13 cellular contexts compared by ENCODE assay signal in the genomic region with DNA sequence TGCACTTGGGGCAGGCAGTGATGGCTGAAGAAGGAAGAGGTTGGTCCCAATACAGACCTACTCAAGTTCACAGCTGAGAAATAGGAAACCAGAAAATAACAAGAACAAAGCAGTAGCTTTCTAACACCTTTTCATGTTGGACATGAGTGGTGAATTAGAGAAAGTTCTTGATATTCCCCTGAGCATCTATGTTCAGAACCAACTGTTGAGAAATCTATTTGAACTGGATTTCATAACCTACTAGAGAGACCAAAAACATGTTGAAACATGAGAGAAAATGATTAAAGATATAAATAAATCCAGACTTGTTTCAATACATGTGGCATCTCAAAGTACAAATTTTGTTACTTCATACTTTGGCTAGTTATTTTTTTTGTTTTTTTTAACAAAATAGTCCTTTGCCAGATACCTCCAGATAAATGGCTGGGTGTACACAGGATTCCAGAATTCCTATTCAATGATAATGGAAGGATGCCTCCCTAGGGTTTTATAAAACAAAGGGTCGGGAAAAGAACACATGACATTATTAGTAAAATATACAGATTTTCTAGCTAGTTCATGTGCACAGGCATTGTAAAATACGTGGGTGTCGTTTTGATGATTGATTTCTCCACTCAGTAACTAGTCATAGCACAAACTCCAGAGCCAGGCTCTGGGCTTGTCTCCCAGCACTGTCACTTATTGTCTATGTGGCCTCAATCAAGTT. TPM values are rescaled to one million over a fixed set of nuclear protein-coding genes. Genes with fewer than 3 reads are reported as not detected.
A peak's percentile ranks its signal among the peaks of the same experiment; 100 is the strongest.
DNase-seq lines count a peak whose midpoint lies in the region; ATAC-seq, FAIRE-seq and TF ChIP-seq lines count a peak whose summit lies in the region.
"Had no signal": no experiment of that assay in that cellular context is flagged by ENCODE, and none has a peak within 500 bp of the region (broad histone marks: within the 10 kb centered on the region; RNA-seq: fewer than 3 reads in every experiment).

No MANE protein-coding gene starts in this region.

- TF ChIP-seq RAD21 in liver (IDR thresholded peaks at IDR 0.05): peak in 1 of 2 donors; percentile 18

- H3K4me3 ChIP-seq in bronchial epithelial cell (ENCODE audit: low read depth, low read length) (no peak overlapping the region), liver (ENCODE audit: low read depth in 1 of 3, low read length in 3 of 3) (no peak overlapping the region), vagina (no peak overlapping the region), kidney (ENCODE audit: low read length in 2 of 2) (no peak overlapping the region), A673 (ENCODE audit: low read depth, low read length, poor library complexity, severe bottlenecking) (no peak overlapping the region), mucosa of descending colon (no peak overlapping the region)
- H3K4me3 ChIP-seq: BLaER1, cardiac muscle cell, thoracic aorta had no signal

- no peaks in the 10 kb centered on the region for H3K36me3 ChIP-seq in bronchial epithelial cell (ENCODE audit: control insufficient read depth, insufficient read depth, low read length)
- H3K36me3 ChIP-seq in liver (ENCODE audit: control insufficient read depth in 4 of 4, insufficient read depth in 3 of 4, low read depth in 1 of 4, low read length in 3 of 4): no peaks in the 10 kb centered on the region
- H3K36me3 ChIP-seq in vagina: no peaks in the 10 kb centered on the region
- no peaks in the 10 kb centered on the region for H3K36me3 ChIP-seq in kidney (ENCODE audit: control insufficient read depth in 1 of 2, insufficient read depth in 2 of 2, low read length in 2 of 2)
- no peaks in the 10 kb centered on the region for H3K36me3 ChIP-seq in A673 (ENCODE audit: insufficient read depth, low read length, poor library complexity, severe bottlenecking)
- no peaks in the 10 kb centered on the region for H3K36me3 ChIP-seq in mucosa of descending colon (ENCODE audit: low read depth)
- H3K36me3 ChIP-seq: BLaER1, cardiac muscle cell, thoracic aorta had no signal

- TF ChIP-seq CTCF in bronchial epithelial cell (IDR thresholded peaks at IDR 0.05; ENCODE audit: insufficient read depth, low read length, severe bottlenecking) (no peak), liver (IDR thresholded peaks at IDR 0.05; ENCODE audit: low read depth, low read length, missing input control) (no peak), vagina (IDR thresholded peaks at IDR 0.05) (no peak), kidney (IDR thresholded peaks at IDR 0.05; ENCODE audit: borderline replicate concordance, extremely low read depth, insufficient read depth) (no peak), A673 (conservative IDR thresholded peaks at IDR 0.05; ENCODE audit: low read depth, low read length) (no peak), mucosa of descending colon (IDR thresholded peaks at IDR 0.05) (no peak)

- peak overlapping the region; percentile 91 to 97 for H3K27ac ChIP-seq in liver (ENCODE audit: low read depth in 1 of 2, low read length in 2 of 2)
- peak overlapping the region; percentile 58 for H3K27ac ChIP-seq in vagina
- no peak overlapping the region for H3K27ac ChIP-seq in kidney (ENCODE audit: low read depth in 2 of 2, low read length in 2 of 2)
- no peak overlapping the region for H3K27ac ChIP-seq in A673 (ENCODE audit: low read depth, low read length, poor library complexity, severe bottlenecking)
- H3K27ac ChIP-seq: BLaER1, cardiac muscle cell had no signal

- no peak for ATAC-seq in mucosa of descending colon

- TF ChIP-seq POLR2A in vagina (IDR thresholded peaks at IDR 0.05): no peak

- BruUV-seq in A673 (replicated peaks; lab: Mats Ljungman, UMichigan): no TSS peak

- 28% methylated on average over 3 of the region's 3 CpGs for WGBS in liver

- no peaks in the 10 kb centered on the region for H3K9me3 ChIP-seq in liver (ENCODE audit: control insufficient read depth in 4 of 4, low read length in 3 of 4)
- H3K9me3 ChIP-seq in vagina: no peaks in the 10 kb centered on the region
- H3K9me3 ChIP-seq in kidney (ENCODE audit: control insufficient read depth in 1 of 2, low read length in 2 of 2): no peaks in the 10 kb centered on the region
- no peaks in the 10 kb centered on the region for H3K9me3 ChIP-seq in A673 (ENCODE audit: low read depth, low read length, poor library complexity, severe bottlenecking)
- no peaks in the 10 kb centered on the region for H3K9me3 ChIP-seq in mucosa of descending colon
- H3K9me3 ChIP-seq: BLaER1, thoracic aorta had no signal

- CTCF ChIA-PET in A673 (lab: Charles Lee): no interaction called here

- H3K27me3 ChIP-seq in bronchial epithelial cell (ENCODE audit: control insufficient read depth, insufficient read depth, low read length) (no peaks in the 10 kb centered on the region), liver (ENCODE audit: control insufficient read depth in 4 of 4, insufficient read depth in 4 of 4, low read length in 3 of 4) (no peaks in the 10 kb centered on the region), vagina (no peaks in the 10 kb centered on the region), A673 (replicated peaks; ENCODE audit: insufficient read depth, low read depth, low read length, poor library complexity) (no peaks in the 10 kb centered on the region)
- H3K27me3 ChIP-seq: BLaER1, cardiac muscle cell had no signal

- POLR2A ChIA-PET in A673 (lab: Charles Lee; ENCODE audit: low non-redundant PET): no interaction called here

- intact Hi-C loops in vagina (cut with DNase I) (no loop called here), kidney (cut with DNase I) (no loop called here), A673 (cut with micrococcal nuclease; ENCODE audit: unreplicated experiment) (no loop called here), mucosa of descending colon (cut with DNase I, micrococcal nuclease) (no loop called here)

- H3K4me1 ChIP-seq in liver (ENCODE audit: control insufficient read depth in 4 of 4, insufficient read depth in 4 of 4, low read length in 3 of 4) (peaks cover 13 to 41% (median 26%) of the 10 kb centered on the region in 4 donors), vagina (peaks cover 56% of the 10 kb centered on the region), kidney (ENCODE audit: control insufficient read depth in 1 of 2, insufficient read depth in 1 of 2, low read depth in 1 of 2, low read length in 2 of 2) (peaks cover 6 to 17% of the 10 kb centered on the region in 2 donors), A673 (ENCODE audit: insufficient read depth, low read length, poor library complexity, severe bottlenecking) (peaks cover under 1% of the 10 kb centered on the region), mucosa of descending colon (ENCODE audit: low read depth) (peaks cover 25% of the 10 kb centered on the region)

- H3K9ac ChIP-seq in liver (ENCODE audit: low read depth in 1 of 2, low read length in 2 of 2) (peak overlapping the region in 1 of 2 donors; percentile 72), kidney (ENCODE audit: low read length in 2 of 2) (no peak overlapping the region)
- H3K9ac ChIP-seq: BLaER1 had no signal

- no peak for FAIRE-seq in bronchial epithelial cell (lab: Jason Lieb, UNC)
- FAIRE-seq in kidney (lab: Jason Lieb, UNC): no peak

- peak; percentile 18 for DNase-seq in activated naive CD4-positive, alpha-beta T cell treated with anti-CD3 and anti-CD28 coated beads, Interleukin-2, amount 50 U/mL, for 16 hours
- DNase-seq in activated naive CD4-positive, alpha-beta T cell treated with Interleukin-2 at 50 U/mL for 16 hours: no peak
- peak; percentile 89 for DNase-seq in bronchial epithelial cell (ENCODE audit: low read depth)
- no peak for DNase-seq in vagina (ENCODE audit: extremely low spot score in 2 of 2)
- no peak for DNase-seq in kidney
- DNase-seq in A673 (ENCODE audit: low spot score): no peak
- no peak for DNase-seq in mucosa of descending colon
- DNase-seq: activated CD4-positive, alpha-beta T cell treated with anti-CD3 and anti-CD28 coated beads, Interleukin-2, amount 50 U/mL, for 48 hours; stimulated activated CD4-positive, alpha-beta T cell treated with anti-CD3 and anti-CD28 coated beads, Interleukin-2, amount 100 ng/mL, for 48 hours had no signal

TF ChIP-seq in liver, 16 proteins besides CTCF, POLR2A, EP300 and RAD21 (continues in another document):
- TF ChIP-seq, protein P1, sequence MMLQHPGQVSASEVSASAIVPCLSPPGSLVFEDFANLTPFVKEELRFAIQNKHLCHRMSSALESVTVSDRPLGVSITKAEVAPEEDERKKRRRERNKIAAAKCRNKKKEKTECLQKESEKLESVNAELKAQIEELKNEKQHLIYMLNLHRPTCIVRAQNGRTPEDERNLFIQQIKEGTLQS (IDR thresholded peaks at IDR 0.05): no peak
- TF ChIP-seq TAF1 (conservative IDR thresholded peaks at IDR 0.05): peak; percentile 27
- TF ChIP-seq GABPA (IDR thresholded peaks at IDR 0.05 in 1 of 2, conservative IDR thresholded peaks at IDR 0.05 in 1 of 2): no peak
- peak; percentile 46 for TF ChIP-seq YY1 (IDR thresholded peaks at IDR 0.05)
- peak; percentile 89 for TF ChIP-seq HNF4A (conservative IDR thresholded peaks at IDR 0.05)
- TF ChIP-seq, protein P2, sequence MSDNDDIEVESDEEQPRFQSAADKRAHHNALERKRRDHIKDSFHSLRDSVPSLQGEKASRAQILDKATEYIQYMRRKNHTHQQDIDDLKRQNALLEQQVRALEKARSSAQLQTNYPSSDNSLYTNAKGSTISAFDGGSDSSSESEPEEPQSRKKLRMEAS (IDR thresholded peaks at IDR 0.05): peak; percentile 38
- no peak for TF ChIP-seq FOXA1 (IDR thresholded peaks at IDR 0.05)
- peak; percentile 20 to 50 for TF ChIP-seq JUND (IDR thresholded peaks at IDR 0.05)

RNA-seq across cellular contexts. Expression of a gene that starts 34.4 kb away (rescaled TPM):
- total RNA-seq in bronchial epithelial cell (15.5 and 24.6 TPM in 2 replicates), liver (10 to 100 TPM; 55.4 to 67.1 TPM), vagina (92.8 TPM), kidney (277 TPM), A673 (2021) (not detected in 2 replicates), mucosa of descending colon (100 to 1,000 TPM in 2 of 3 donors, 10 to 100 TPM in 1; 70.6 to 220 (median 129) TPM)
- polyA plus RNA-seq in liver (10 to 100 TPM; 16.2 to 19.5 TPM), kidney (ENCODE audit: insufficient read depth, low read depth, low replicate concordance) (75.4 TPM)
- total RNA-seq: cardiac muscle cell had no signal
- polyA plus RNA-seq: cardiac muscle cell had no signal

Comparison
In these comparisons a context has a peak if more than half of its experiments do, and no peak if none do; other contexts are left out.
1. DNase-seq: peak in activated naive CD4-positive, alpha-beta T cell treated with anti-CD3 and anti-CD28 coated beads, Interleukin-2, amount 50 U/mL, for 16 hours (single experiment) and bronchial epithelial cell (single experiment); none in activated naive CD4-positive, alpha-beta T cell treated with Interleukin-2 at 50 U/mL for 16 hours (single experiment), vagina (0 of 2), kidney (single experiment), A673 (single experiment) and mucosa of descending colon (0 of 3).
2. H3K27ac ChIP-seq: peak in liver (2 of 2) and vagina (single experiment); none in kidney (0 of 2) and A673 (single experiment).
3. RNA of a gene that starts 34.4 kb away (total RNA-seq): 277 TPM in kidney (single experiment), 70.6 to 220 TPM in mucosa of descending colon, 92.8 TPM in vagina (single experiment), 55.4 to 67.1 TPM in liver and 15.5 to 24.6 TPM in bronchial epithelial cell; not detected in A673; every median in the first group is over 10 times any median in the second.